In genomic region chr5:141100243-141100805, GRCh38 we compare ENCODE assay signal across 8 cellular contexts. TPM values are rescaled to one million over a fixed set of nuclear protein-coding genes. Genes with fewer than 3 reads are reported as not detected.
DNase-seq lines count a peak whose midpoint lies in the region; ATAC-seq and TF ChIP-seq lines count a peak whose summit lies in the region.

TSS of gene PCDHB3 (plus strand) at chr5:141100473. CDS start at chr5:141100650, 177 bp downstream.

- H3K27me3 ChIP-seq in esophagus squamous epithelium: peaks cover 0 to 19% (median 0%) of the 10 kb centered on the region in 4 donors

- no peak for TF ChIP-seq POLR2A in esophagus squamous epithelium (IDR thresholded peaks at IDR 0.05)

- peak; percentile 7 for DNase-seq in SIG-M5 treated with dmso at 0.1 percent for 504 hours (lab: John Stamatoyannopoulos, UW; ENCODE audit: unreplicated experiment)
- no peak for DNase-seq in SIG-M5 (lab: John Stamatoyannopoulos, UW)
- DNase-seq in RKO (ENCODE audit: low spot score): peak; percentile 70
- no peak for DNase-seq in esophagus squamous epithelium (lab: John Stamatoyannopoulos, UW)
- DNase-seq in progenitor cell of endocrine pancreas (ENCODE audit: low spot score, unreplicated experiment): no peak
- no peak for DNase-seq in Kasumi-1 (lab: John Stamatoyannopoulos, UW)

- peaks cover 36% of the 10 kb centered on the region for H3K9me3 Mint-ChIP-seq in progenitor cell of endocrine pancreas (ENCODE audit: low read depth)

- peak within 1 kb of the TSS; percentile 91 for H3K27ac Mint-ChIP-seq in progenitor cell of endocrine pancreas

- peak within 1 kb of the TSS in 3 of 4 donors; percentile 15 to 41 (median 20) for H3K4me3 ChIP-seq in esophagus squamous epithelium

- ATAC-seq in GM18519 (IDR thresholded peaks at IDR 0.05; ENCODE audit: low FRiP score, unreplicated experiment) (no peak), HG03565 (IDR thresholded peaks at IDR 0.05; ENCODE audit: unreplicated experiment) (no peak)

- WGBS in esophagus squamous epithelium, 2 donors: 23 to 28% methylated on average over 18 to 19 of the region's 19 CpGs

- intact Hi-C loops in esophagus squamous epithelium (cut with DNase I): no loop called here

- H3K36me3 ChIP-seq in esophagus squamous epithelium: no peaks in the 10 kb centered on the region

- TF ChIP-seq CTCF in esophagus squamous epithelium (IDR thresholded peaks at IDR 0.05) (peak in 2 of 6 experiments; percentile 3 to 31), progenitor cell of endocrine pancreas (IDR thresholded peaks at IDR 0.05; ENCODE audit: unreplicated experiment) (no peak)

- H3K27ac ChIP-seq in esophagus squamous epithelium: no peak within 1 kb of the TSS

- peaks cover 67% of the 10 kb centered on the region for H3K36me3 Mint-ChIP-seq in progenitor cell of endocrine pancreas (ENCODE audit: insufficient read depth)

- no peaks in the 10 kb centered on the region for H3K4me1 ChIP-seq in esophagus squamous epithelium

- H3K4me1 Mint-ChIP-seq in progenitor cell of endocrine pancreas (ENCODE audit: low read depth): no peaks in the 10 kb centered on the region

- no peaks in the 10 kb centered on the region for H3K27me3 Mint-ChIP-seq in progenitor cell of endocrine pancreas

- peak within 1 kb of the TSS; percentile 38 for H3K4me3 Mint-ChIP-seq in progenitor cell of endocrine pancreas (ENCODE audit: low read depth)

- peaks cover 0 to 49% (median 35%) of the 10 kb centered on the region in 3 donors for H3K9me3 ChIP-seq in esophagus squamous epithelium

RNA-seq across cellular contexts. Expression of gene PCDHB3, which starts in this region (rescaled TPM):
- total RNA-seq in esophagus squamous epithelium (under 1 TPM; 0.30 to 0.76 (median 0.71) TPM), progenitor cell of endocrine pancreas (9.1 and 9.4 TPM in 2 replicates)

Comparison
In these comparisons a context has a peak if more than half of its experiments do, and no peak if none do; other contexts are left out.
1. DNase-seq: peak in SIG-M5 treated with dmso at 0.1 percent for 504 hours (single experiment) and RKO (single experiment); none in SIG-M5 (single experiment), esophagus squamous epithelium (single experiment), progenitor cell of endocrine pancreas (single experiment) and Kasumi-1 (0 of 2).